Comparison of ENCODE assay signal across 25 cellular contexts in the genomic region with DNA sequence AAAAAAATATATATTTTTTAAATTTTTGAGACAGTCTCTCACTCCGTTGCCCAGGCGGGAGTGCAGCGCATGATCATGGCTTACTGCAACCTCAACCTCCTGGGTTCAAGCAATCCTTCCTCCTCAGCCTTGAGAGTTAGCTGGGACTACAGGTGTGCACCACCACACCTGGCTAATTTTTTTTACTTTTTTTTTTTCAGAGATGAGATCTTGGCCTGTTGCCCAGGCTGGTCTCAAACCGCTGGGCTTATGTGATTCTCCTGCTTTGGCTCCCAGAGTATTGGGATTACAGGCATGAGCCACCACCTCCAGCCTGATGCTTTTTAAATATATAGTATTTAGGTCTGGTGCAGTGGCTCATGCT.
"Had no signal": no experiment of that assay in that cellular context is flagged by ENCODE, and none has a peak within 500 bp of the region (broad histone marks: within the 10 kb centered on the region; RNA-seq: fewer than 3 reads in every experiment).

No MANE protein-coding gene starts in this region.

- H3K4me1 ChIP-seq: breast epithelium, colonic mucosa, sigmoid colon, suprapubic skin, uterus had no signal

- H3K4me3 ChIP-seq: breast epithelium, colonic mucosa, dorsolateral prefrontal cortex, hepatocyte, left ventricle myocardium inferior, sigmoid colon, smooth muscle cell, stomach, suprapubic skin, tibial nerve, uterus had no signal

- H3K4me3 Mint-ChIP-seq: activated naive CD8-positive, alpha-beta T cell treated with anti-CD3 and anti-CD28 coated beads for 36 hours; central memory CD8-positive, alpha-beta T cell; effector memory CD8-positive, alpha-beta T cell; natural killer cell treated with Interleukin-12 subunit alpha and Interleukin-12 subunit beta and Interleukin-15 and Interleukin-18, amount 100 ng/mL, for 72 hours; stimulated activated memory B cell treated with anti-CD40 and anti-IgM and Interleukin-4, amounts not matched to agents 10 μg/mL and 1 μg/mL and 100 μg/mL, for 72 hours had no signal

- H3K9me3 Mint-ChIP-seq: activated naive CD8-positive, alpha-beta T cell treated with anti-CD3 and anti-CD28 coated beads for 36 hours; central memory CD8-positive, alpha-beta T cell; effector memory CD8-positive, alpha-beta T cell; natural killer cell treated with Interleukin-12 subunit alpha and Interleukin-12 subunit beta and Interleukin-15 and Interleukin-18, amount 100 ng/mL, for 72 hours; stimulated activated memory B cell treated with anti-CD40 and anti-IgM and Interleukin-4, amounts not matched to agents 10 μg/mL and 1 μg/mL and 100 μg/mL, for 72 hours had no signal

- H3K27ac ChIP-seq: breast epithelium, colonic mucosa, hepatocyte, left ventricle myocardium inferior, sigmoid colon, stomach, suprapubic skin, tibial nerve, uterus had no signal

- H3K27ac Mint-ChIP-seq: activated naive CD8-positive, alpha-beta T cell treated with anti-CD3 and anti-CD28 coated beads for 36 hours; effector memory CD8-positive, alpha-beta T cell; natural killer cell treated with Interleukin-12 subunit alpha and Interleukin-12 subunit beta and Interleukin-15 and Interleukin-18, amount 100 ng/mL, for 72 hours; stimulated activated memory B cell treated with anti-CD40 and anti-IgM and Interleukin-4, amounts not matched to agents 10 μg/mL and 1 μg/mL and 100 μg/mL, for 72 hours had no signal

- H3K27me3 Mint-ChIP-seq: activated naive CD8-positive, alpha-beta T cell treated with anti-CD3 and anti-CD28 coated beads for 36 hours; central memory CD8-positive, alpha-beta T cell; effector memory CD8-positive, alpha-beta T cell; natural killer cell treated with Interleukin-12 subunit alpha and Interleukin-12 subunit beta and Interleukin-15 and Interleukin-18, amount 100 ng/mL, for 72 hours; progenitor cell of endocrine pancreas; stimulated activated memory B cell treated with anti-CD40 and anti-IgM and Interleukin-4, amounts not matched to agents 10 μg/mL and 1 μg/mL and 100 μg/mL, for 72 hours had no signal

- H3K36me3 ChIP-seq: breast epithelium had no signal

- H3K9me3 ChIP-seq: breast epithelium, colonic mucosa, left ventricle myocardium inferior, sigmoid colon, stomach, suprapubic skin, tibial nerve, uterus had no signal

- DNase-seq: activated CD4-positive, alpha-beta T cell treated with anti-CD3 and anti-CD28 coated beads for 4 hours; activated CD4-positive, alpha-beta T cell treated with anti-CD3 and anti-CD28 coated beads, Interleukin-2, amount 50 U/mL, for 48 hours; activated CD4-positive, CD25-positive, alpha-beta regulatory T cell; activated naive CD4-positive, alpha-beta T cell treated with Interleukin-2 at 50 U/mL for 16 hours; activated naive CD8-positive, alpha-beta T cell treated with anti-CD3 and anti-CD28 coated beads for 36 hours; activated T-cell treated with anti-CD3 and anti-CD28 coated beads, Interleukin-2, amount 50 U/mL, for 48 hours; colonic mucosa; dorsolateral prefrontal cortex; effector memory CD8-positive, alpha-beta T cell; glutamatergic neuron; left ventricle myocardium inferior; retina; sigmoid colon; stimulated activated CD4-positive, alpha-beta T cell treated with anti-CD3 and anti-CD28 coated beads, Interleukin-15, amount 100 ng/mL, for 24 hours; stomach; uterus had no signal

- H3K27me3 ChIP-seq: breast epithelium, colonic mucosa, dorsolateral prefrontal cortex, hepatocyte, sigmoid colon, stomach, suprapubic skin, tibial nerve, uterus had no signal
